Comparison of ENCODE assay signal across 8 cellular contexts in genomic region chr6:46011241-46012085, GRCh38. TPM values are rescaled to one million over a fixed set of nuclear protein-coding genes. Genes with fewer than 3 reads are reported as not detected.
A peak's percentile ranks its signal among the peaks of the same experiment; 100 is the strongest.
DNase-seq lines count a peak whose midpoint lies in the region; ATAC-seq and TF ChIP-seq lines count a peak whose summit lies in the region.

No MANE protein-coding gene starts in this region.

- no peak overlapping the region for H2BK120ac ChIP-seq in neuronal stem cell (ENCODE audit: low read depth, low read length)

- 40 to 43% methylated on average over 7 of the region's 7 CpGs for WGBS in heart right ventricle, 2 donors
- no CpG with 5 or more reads among the region's 7 CpGs for WGBS in neuronal stem cell (ENCODE audit: extremely low coverage in 2 of 2, insufficient read length in 2 of 2, insufficient replicate concordance in 1 of 2), 2 donors

- peaks cover 11% of the 10 kb centered on the region for H3K27me3 Mint-ChIP-seq in activated CD4-positive, alpha-beta T cell treated with anti-CD3 and anti-CD28 coated beads, Interleukin-2, amount 10 ng/mL, durations not matched to agents 7 days and 5 days

- TF ChIP-seq CTCF in heart right ventricle (IDR thresholded peaks at IDR 0.05), result no peak
- no peak for TF ChIP-seq CTCF in WERI-Rb-1 (IDR thresholded peaks at IDR 0.05; ENCODE audit: low read depth, low read length)

- H3K4me2 ChIP-seq in neuronal stem cell (ENCODE audit: insufficient read depth, low read length, poor library complexity, severe bottlenecking), result no peak overlapping the region

- H3K23ac ChIP-seq in neuronal stem cell (ENCODE audit: low read depth, low read length, poor library complexity), result no peak overlapping the region

- peaks cover 1% of the 10 kb centered on the region for H3K9me3 Mint-ChIP-seq in activated CD4-positive, alpha-beta T cell treated with anti-CD3 and anti-CD28 coated beads, Interleukin-2, amount 10 ng/mL, durations not matched to agents 7 days and 5 days

- no peak overlapping the region for H3K4ac ChIP-seq in neuronal stem cell (ENCODE audit: low read length)

- H3K4me1 ChIP-seq in heart right ventricle (peaks cover 3 to 83% (median 56%) of the 10 kb centered on the region in 9 donors), neuronal stem cell (ENCODE audit: control insufficient read depth in 2 of 2, insufficient read depth in 1 of 2, low read depth in 1 of 2, low read length in 2 of 2) (peaks cover 4 to 7% of the 10 kb centered on the region in 2 donors)

- H3K27ac Mint-ChIP-seq in activated CD4-positive, alpha-beta T cell treated with anti-CD3 and anti-CD28 coated beads, Interleukin-2, amount 10 ng/mL, durations not matched to agents 7 days and 5 days, result peak overlapping the region; percentile 91

- no peak overlapping the region for H4K8ac ChIP-seq in neuronal stem cell (ENCODE audit: low read depth, low read length)

- peaks cover 7% of the 10 kb centered on the region for H3K36me3 Mint-ChIP-seq in activated CD4-positive, alpha-beta T cell treated with anti-CD3 and anti-CD28 coated beads, Interleukin-2, amount 10 ng/mL, durations not matched to agents 7 days and 5 days (ENCODE audit: low read depth)

- no peak overlapping the region for H2AFZ ChIP-seq in neuronal stem cell (ENCODE audit: low read length)

- H3K36me3 ChIP-seq in heart right ventricle (peaks cover 0 to 6% (median 0%) of the 10 kb centered on the region in 9 donors), WERI-Rb-1 (no peaks in the 10 kb centered on the region), neuronal stem cell (replicated peaks in 1 of 2; ENCODE audit: control insufficient read depth in 2 of 2, insufficient read depth in 2 of 2, low read length in 2 of 2) (no peaks in the 10 kb centered on the region)

- H3K4me3 Mint-ChIP-seq in activated CD4-positive, alpha-beta T cell treated with anti-CD3 and anti-CD28 coated beads, Interleukin-2, amount 10 ng/mL, durations not matched to agents 7 days and 5 days, result peak overlapping the region; percentile 56

- ATAC-seq in GM19023 (IDR thresholded peaks at IDR 0.05; ENCODE audit: unreplicated experiment) (peak; percentile 93), HG03097 (IDR thresholded peaks at IDR 0.05; ENCODE audit: low FRiP score, unreplicated experiment) (peak; percentile 98), heart right ventricle (peak in 6 of 8 donors; percentile 27 to 65 (median 46))

- no peak overlapping the region for H2BK5ac ChIP-seq in neuronal stem cell (ENCODE audit: low read length)

- peaks cover 62% of the 10 kb centered on the region for H3K4me1 Mint-ChIP-seq in activated CD4-positive, alpha-beta T cell treated with anti-CD3 and anti-CD28 coated beads, Interleukin-2, amount 10 ng/mL, durations not matched to agents 7 days and 5 days

- peak overlapping the region in 9 of 10 donors; percentile 6 to 91 (median 85) for H3K4me3 ChIP-seq in heart right ventricle
- no peak overlapping the region for H3K4me3 ChIP-seq in WERI-Rb-1 (ENCODE audit: low read depth, low read length)
- H3K4me3 ChIP-seq in neuronal stem cell (ENCODE audit: low read length in 2 of 2), result no peak overlapping the region

- H3K18ac ChIP-seq in neuronal stem cell (ENCODE audit: low read length), result no peak overlapping the region

- no peaks in the 10 kb centered on the region for H3K9me3 ChIP-seq in heart right ventricle
- H3K9me3 ChIP-seq in WERI-Rb-1 (ENCODE audit: severe bottlenecking), result peaks cover 3% of the 10 kb centered on the region
- peaks cover 0 to under 1% of the 10 kb centered on the region in 2 donors for H3K9me3 ChIP-seq in neuronal stem cell (replicated peaks in 1 of 2; ENCODE audit: control insufficient read depth in 2 of 2, insufficient read depth in 1 of 2, low read depth in 1 of 2, low read length in 2 of 2)

- peaks cover 0 to 28% (median 0%) of the 10 kb centered on the region in 7 donors for H3K27me3 ChIP-seq in heart right ventricle
- peaks cover 21% of the 10 kb centered on the region for H3K27me3 ChIP-seq in WERI-Rb-1 (ENCODE audit: insufficient read depth, low read depth, severe bottlenecking)
- H3K27me3 ChIP-seq in neuronal stem cell (ENCODE audit: control insufficient read depth in 3 of 3, insufficient read depth in 3 of 3, low read depth in 1 of 3, low read length in 3 of 3), result peaks cover 5 to 52% (median 18%) of the 10 kb centered on the region in 3 experiments

- H2AK5ac ChIP-seq in neuronal stem cell (ENCODE audit: low read depth, low read length), result no peak overlapping the region

- no peak overlapping the region for H3K14ac ChIP-seq in neuronal stem cell (ENCODE audit: low read length)

- H3K79me1 ChIP-seq in neuronal stem cell (ENCODE audit: low read depth, low read length), result no peaks in the 10 kb centered on the region

- peak overlapping the region; percentile 55 to 99 (median 97) for H3K27ac ChIP-seq in heart right ventricle
- no peak overlapping the region for H3K27ac ChIP-seq in WERI-Rb-1
- no peak overlapping the region for H3K27ac ChIP-seq in neuronal stem cell (replicated peaks; ENCODE audit: low read length)

- no peak overlapping the region for H2BK12ac ChIP-seq in neuronal stem cell (ENCODE audit: low read length)

- H4K91ac ChIP-seq in neuronal stem cell (ENCODE audit: low read depth, low read length, poor library complexity), result no peak overlapping the region

- POLR2A ChIA-PET in activated CD4-positive, alpha-beta T cell treated with anti-CD3 and anti-CD28 coated beads, Interleukin-2, amount 10 ng/mL, durations not matched to agents 7 days and 5 days (lab: Charles Lee), result no interaction called here

- intact Hi-C loops in heart right ventricle (cut with DNase I), result loop anchor here in 5 of 10 donors (2.0 to 10.0 kb wide), 5 partner anchors 25 to 79 kb away; no protein-coding TSS in a partner anchor

- peak; percentile 85 for DNase-seq in activated CD4-positive, alpha-beta T cell treated with anti-CD3 and anti-CD28 coated beads, Interleukin-2, amount 10 ng/mL, durations not matched to agents 7 days and 5 days
- DNase-seq in heart right ventricle (no peak), WERI-Rb-1 (no peak), neuronal stem cell (ENCODE audit: low spot score) (no peak), NCI-H2171 treated with DMSO at 0.1 percent for 48 hours (lab: John Stamatoyannopoulos, UW) (no peak)
- peak; percentile 12 to 53 for DNase-seq in stimulated activated CD8-positive, alpha-beta memory T cell treated with anti-CD3 and anti-CD28 coated beads, Interleukin-15, amount 100 ng/mL, for 4 hours (ENCODE audit: low read depth in 2 of 2)

- no peak overlapping the region for H3K9ac ChIP-seq in neuronal stem cell (ENCODE audit: low read depth, low read length, poor library complexity)

- no peak overlapping the region for H2BK15ac ChIP-seq in neuronal stem cell (ENCODE audit: low read length)

- CTCF ChIA-PET in activated CD4-positive, alpha-beta T cell treated with anti-CD3 and anti-CD28 coated beads, Interleukin-2, amount 10 ng/mL, durations not matched to agents 7 days and 5 days (lab: Charles Lee), result interaction anchor here (1.8 kb wide), 1 partner anchor 13 kb away, joined by 6 read pairs; no protein-coding TSS in a partner anchor

RNA-seq across cellular contexts. Expression of gene CLIC5, which starts 4.2 kb away (rescaled TPM):
- total RNA-seq in activated CD4-positive, alpha-beta T cell treated with anti-CD3 and anti-CD28 coated beads, Interleukin-2, amount 10 ng/mL, durations not matched to agents 7 days and 5 days, result 1 to 10 TPM; 3.7 to 3.8 TPM
- 100 to 1,000 TPM; 263 to 372 (median 332) TPM for total RNA-seq in heart right ventricle
- 10 to 100 TPM; 28.1 to 53.6 TPM for polyA plus RNA-seq in heart right ventricle
- 0.14 TPM for polyA plus RNA-seq in neuronal stem cell (2013, experiment 1 of 2)
- polyA plus RNA-seq in neuronal stem cell (2013, experiment 2 of 2), result 0.18 TPM

Comparison
In these comparisons a context has a peak if more than half of its experiments do, and no peak if none do; other contexts are left out.
1. ATAC-seq: peak in every context shown above with its lines; median percentile 98 in HG03097; 93 in GM19023; 46 in heart right ventricle.
2. DNase-seq: peak in activated CD4-positive, alpha-beta T cell treated with anti-CD3 and anti-CD28 coated beads, Interleukin-2, amount 10 ng/mL, durations not matched to agents 7 days and 5 days (single experiment) and stimulated activated CD8-positive, alpha-beta memory T cell treated with anti-CD3 and anti-CD28 coated beads, Interleukin-15, amount 100 ng/mL, for 4 hours (2 of 2); none in heart right ventricle (0 of 2), WERI-Rb-1 (single experiment), neuronal stem cell (single experiment) and NCI-H2171 treated with DMSO at 0.1 percent for 48 hours (single experiment).
3. H3K27ac ChIP-seq: peak in heart right ventricle (10 of 10); none in WERI-Rb-1 (single experiment) and neuronal stem cell (single experiment).
4. H3K4me3 ChIP-seq: peak in heart right ventricle (9 of 10); none in WERI-Rb-1 (single experiment) and neuronal stem cell (0 of 2).
5. RNA of gene CLIC5, which starts 4.2 kb away (total RNA-seq): 263 to 372 TPM in heart right ventricle; 3.7 to 3.8 TPM in activated CD4-positive, alpha-beta T cell treated with anti-CD3 and anti-CD28 coated beads, Interleukin-2, amount 10 ng/mL, durations not matched to agents 7 days and 5 days; every median in the first group is over 10 times any median in the second.